24 cellular contexts compared by ENCODE assay signal in genomic region chr11:34604216-34604615, GRCh38. TPM values are rescaled to one million over a fixed set of nuclear protein-coding genes. Genes with fewer than 3 reads are reported as not detected.
"Had no signal": no experiment of that assay in that cellular context is flagged by ENCODE, and none has a peak within 500 bp of the region (broad histone marks: within the 10 kb centered on the region; RNA-seq: fewer than 3 reads in every experiment).

No MANE protein-coding gene starts in this region.

- H3K27me3 ChIP-seq: heart left ventricle, ovary, upper lobe of right lung had no signal

- DNase-seq: activated CD4-positive, alpha-beta T cell treated with anti-CD3 and anti-CD28 coated beads, Interleukin-2, amount 10 ng/mL, durations not matched to agents 7 days and 5 days; activated CD4-positive, CD25-positive, alpha-beta regulatory T cell treated with anti-CD3 and anti-CD28 coated beads, Interleukin-2, amount 50 U/mL, for 72 hours; activated CD8-positive, alpha-beta T cell treated with anti-CD3 and anti-CD28 coated beads, Interleukin-2, amount 10 ng/mL, durations not matched to agents 7 days and 5 days; activated gamma-delta T cell treated with Interleukin-2 at 50 U/mL for 16 hours; anterior cingulate cortex; effector CD4-positive, alpha-beta T cell; heart left ventricle; islet precursor cell; left cardiac atrium; ovary; psoas muscle; right cardiac atrium; stimulated activated CD4-positive, alpha-beta T cell treated with anti-CD3 and anti-CD28 coated beads, Interleukin-15, amount 100 ng/mL, for 24 hours; T-helper 17 cell; upper lobe of right lung; WERI-Rb-1 had no signal

- FAIRE-seq: endometrium had no signal

- H3K27ac ChIP-seq: heart left ventricle, neutrophil, ovary, psoas muscle, skin epidermis, thoracic aorta, upper lobe of right lung, WERI-Rb-1 had no signal

- H3K4me3 ChIP-seq: heart left ventricle, ovary, psoas muscle, skin epidermis, thoracic aorta, upper lobe of right lung had no signal

- H3K36me3 ChIP-seq: heart left ventricle, neutrophil, ovary, thoracic aorta, upper lobe of right lung, WERI-Rb-1 had no signal

- H3K4me1 ChIP-seq: psoas muscle had no signal

- H3K9me3 ChIP-seq: heart left ventricle, neutrophil, ovary, psoas muscle, thoracic aorta, upper lobe of right lung had no signal

- ATAC-seq: activated CD8-positive, alpha-beta T cell treated with anti-CD3 and anti-CD28 coated beads, Interleukin-2, amount 10 ng/mL, durations not matched to agents 7 days and 5 days; heart left ventricle; left cardiac atrium; psoas muscle; right cardiac atrium; stimulated activated memory B cell treated with anti-CD40 and anti-IgM and Interleukin-4, amounts not matched to agents 10 μg/mL and 1 μg/mL and 100 μg/mL, for 72 hours; T-helper 17 cell; upper lobe of right lung had no signal

RNA-seq across cellular contexts. Expression of gene EHF, which starts 16.7 kb away (rescaled TPM):
- total RNA-seq: activated CD8-positive, alpha-beta T cell treated with anti-CD3 and anti-CD28 coated beads, Interleukin-2, amount 10 ng/mL, durations not matched to agents 7 days and 5 days; chondrocyte; fibroblast of villous mesenchyme; myocyte had no signal
